ENCODE assay signal across 8 cellular contexts in genomic region chr11:71452354-71453020, GRCh38. TPM values are rescaled to one million over a fixed set of nuclear protein-coding genes. Genes with fewer than 3 reads are reported as not detected.
DNase-seq lines count a peak whose midpoint lies in the region; TF ChIP-seq lines count a peak whose summit lies in the region.

No MANE protein-coding gene starts in this region.

- H3K36me3 ChIP-seq in endodermal cell (ENCODE audit: control insufficient read depth, insufficient read depth, low read length) = peaks cover 26% of the 10 kb centered on the region

- in situ Hi-C loops in GM13977 (cut with MboI; ENCODE audit: low pct_unique_long_range_greater_than_20kb, low sequenced_read_pairs, unreplicated experiment) = no loop called here

- peaks cover 34% of the 10 kb centered on the region for H3K4me1 Mint-ChIP-seq in endodermal cell
- H3K4me1 Mint-ChIP-seq in stimulated activated naive CD8-positive, alpha-beta T cell treated with anti-CD3 and anti-CD28 coated beads, Interleukin-15, Interleukin-2, amounts not matched to agents 100 ng/mL and 50 ng/mL, for 24 hours (ENCODE audit: low read depth) = peaks cover 55% of the 10 kb centered on the region

- 22 to 42% methylated on average over 22 to 34 of the region's 34 CpGs for WGBS in endodermal cell (ENCODE audit: insufficient coverage in 1 of 2, insufficient read length in 1 of 2), 2 experiments

- no peaks in the 10 kb centered on the region for H3K9me3 Mint-ChIP-seq in endodermal cell
- H3K9me3 Mint-ChIP-seq in stimulated activated naive CD8-positive, alpha-beta T cell treated with anti-CD3 and anti-CD28 coated beads, Interleukin-15, Interleukin-2, amounts not matched to agents 100 ng/mL and 50 ng/mL, for 24 hours = no peaks in the 10 kb centered on the region

- H3K9me3 ChIP-seq in endodermal cell (ENCODE audit: control insufficient read depth, low read length) (no peaks in the 10 kb centered on the region), mononuclear cell (ENCODE audit: low read depth, low read length) (no peaks in the 10 kb centered on the region)

- TF ChIP-seq CTCF in endodermal cell (conservative IDR thresholded peaks at IDR 0.05) = no peak
- no peak for TF ChIP-seq CTCF in GM13977 (IDR thresholded peaks at IDR 0.05; ENCODE audit: extremely low read depth, insufficient read depth, missing control alignments)

- H3K36me3 Mint-ChIP-seq in endodermal cell (ENCODE audit: low read depth) = peaks cover 26% of the 10 kb centered on the region
- peaks cover 22% of the 10 kb centered on the region for H3K36me3 Mint-ChIP-seq in stimulated activated naive CD8-positive, alpha-beta T cell treated with anti-CD3 and anti-CD28 coated beads, Interleukin-15, Interleukin-2, amounts not matched to agents 100 ng/mL and 50 ng/mL, for 24 hours (ENCODE audit: low read depth)

- peak overlapping the region; percentile 75 for H3K4me3 Mint-ChIP-seq in endodermal cell
- H3K4me3 Mint-ChIP-seq in stimulated activated naive CD8-positive, alpha-beta T cell treated with anti-CD3 and anti-CD28 coated beads, Interleukin-15, Interleukin-2, amounts not matched to agents 100 ng/mL and 50 ng/mL, for 24 hours = peak overlapping the region; percentile 92

- H3K9ac ChIP-seq in endodermal cell (ENCODE audit: extremely low read depth, low read length, poor library complexity, severe bottlenecking) = no peak overlapping the region

- H3K27ac Mint-ChIP-seq in endodermal cell = peak overlapping the region; percentile 87
- peak overlapping the region; percentile 86 for H3K27ac Mint-ChIP-seq in stimulated activated naive CD8-positive, alpha-beta T cell treated with anti-CD3 and anti-CD28 coated beads, Interleukin-15, Interleukin-2, amounts not matched to agents 100 ng/mL and 50 ng/mL, for 24 hours

- DNase-seq in DMS 273 (lab: John Stamatoyannopoulos, UW; ENCODE audit: unreplicated experiment) (peak; percentile 38), DMS 273 treated with DMSO at 0.1 percent for 48 hours (lab: John Stamatoyannopoulos, UW) (no peak), NCI-H345 treated with DMSO at 0.1 percent for 48 hours (lab: John Stamatoyannopoulos, UW; ENCODE audit: unreplicated experiment) (peak; percentile 78), endodermal cell (no peak), GM13977 (ENCODE audit: low spot score) (no peak)
- DNase-seq in activated CD8-positive, alpha-beta memory T cell treated with anti-CD3 and anti-CD28 coated beads for 24 hours = peak; percentile 73

- H3K4me1 ChIP-seq in endodermal cell (ENCODE audit: control insufficient read depth, insufficient read depth, low read length) (peaks cover 1% of the 10 kb centered on the region), mononuclear cell (ENCODE audit: insufficient read depth, low read length) (peaks cover 48% of the 10 kb centered on the region)

- H3K27me3 ChIP-seq in endodermal cell (ENCODE audit: control insufficient read depth, insufficient read depth, low read length, poor library complexity, severe bottlenecking) (no peaks in the 10 kb centered on the region), mononuclear cell (ENCODE audit: insufficient read depth, low read length) (no peaks in the 10 kb centered on the region)

- H3K27ac ChIP-seq in endodermal cell (ENCODE audit: low read depth, low read length) = no peak overlapping the region

- peak overlapping the region; percentile 88 for H3K4me3 ChIP-seq in endodermal cell (ENCODE audit: low read length)
- peak overlapping the region; percentile 90 for H3K4me3 ChIP-seq in mononuclear cell (ENCODE audit: low read length)

- no peaks in the 10 kb centered on the region for H3K27me3 Mint-ChIP-seq in endodermal cell (ENCODE audit: insufficient read depth)
- no peaks in the 10 kb centered on the region for H3K27me3 Mint-ChIP-seq in stimulated activated naive CD8-positive, alpha-beta T cell treated with anti-CD3 and anti-CD28 coated beads, Interleukin-15, Interleukin-2, amounts not matched to agents 100 ng/mL and 50 ng/mL, for 24 hours

RNA-seq across cellular contexts. Expression of gene NADSYN1, which starts 0.5 kb away (rescaled TPM):
- 10 to 100 TPM; 51.9 to 61.6 TPM for total RNA-seq in endodermal cell
- 38.2 TPM for polyA plus RNA-seq in endodermal cell (2013, experiment 1 of 2)
- 35.9 TPM for polyA plus RNA-seq in endodermal cell (2013, experiment 2 of 2)
- 79.4 TPM for total RNA-seq in mononuclear cell

RNA-seq across cellular contexts. Expression of gene DHCR7, which starts 4.3 kb away (rescaled TPM):
- total RNA-seq in endodermal cell (100 to 1,000 TPM in 1 of 2 donors, 10 to 100 TPM in 1; 87.7 to 130 TPM), mononuclear cell (5.4 TPM)
- polyA plus RNA-seq in endodermal cell (2013, experiment 1 of 2) = 148 TPM
- polyA plus RNA-seq in endodermal cell (2013, experiment 2 of 2) = 147 TPM

Comparison
In these comparisons a context has a peak if more than half of its experiments do, and no peak if none do; other contexts are left out.
1. DNase-seq: peak in DMS 273 (single experiment), NCI-H345 treated with DMSO at 0.1 percent for 48 hours (single experiment) and activated CD8-positive, alpha-beta memory T cell treated with anti-CD3 and anti-CD28 coated beads for 24 hours (single experiment); none in DMS 273 treated with DMSO at 0.1 percent for 48 hours (single experiment), endodermal cell (single experiment) and GM13977 (single experiment).
2. RNA of gene DHCR7, which starts 4.3 kb away (total RNA-seq): 87.7 to 130 TPM in endodermal cell; 5.4 TPM in mononuclear cell (single experiment); every median in the first group is over 10 times any median in the second.